Comparison of ENCODE assay signal across 1 cellular context in the genomic region with DNA sequence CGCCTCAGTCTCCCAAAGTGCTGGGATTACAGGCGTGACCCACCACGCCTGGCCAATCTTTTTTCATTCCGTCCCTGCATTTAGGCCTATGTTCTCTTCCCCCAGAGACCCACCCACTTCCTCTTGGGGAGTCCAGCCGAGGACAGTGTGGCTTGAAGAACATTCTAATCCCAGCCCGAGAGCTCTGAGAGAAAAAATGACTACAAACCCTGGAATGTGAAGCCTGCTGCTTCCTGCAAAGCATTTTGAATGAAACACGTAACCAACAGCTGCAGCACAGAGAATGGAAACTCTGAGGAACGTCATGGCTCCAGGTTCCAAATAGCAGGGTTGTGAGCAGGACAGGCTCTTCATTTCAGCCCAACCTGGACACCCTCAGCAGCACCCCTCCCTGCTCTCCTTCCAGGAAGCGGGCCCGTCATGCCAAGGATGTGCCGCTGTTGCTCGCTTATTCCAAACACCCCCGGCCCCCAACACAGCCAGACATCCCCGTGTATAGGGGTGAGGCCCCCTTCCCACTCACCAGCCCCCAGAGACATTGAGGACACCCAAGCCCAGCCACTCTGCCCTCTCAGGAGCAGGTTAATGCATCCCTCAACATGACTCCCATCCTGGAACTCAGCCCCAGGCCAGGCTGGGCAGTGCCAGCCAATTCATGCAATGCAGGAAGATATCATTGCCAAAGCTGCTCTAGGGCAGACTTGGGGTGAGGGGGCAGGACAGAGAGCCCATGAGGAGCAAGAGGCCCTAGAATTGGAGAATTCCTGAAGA.
A peak's percentile ranks its signal among the peaks of the same experiment; 100 is the strongest.
TF ChIP-seq lines count a peak whose summit lies in the region.

No MANE protein-coding gene starts in this region.

TF ChIP-seq in HepG2, 621 proteins besides CTCF, POLR2A, EP300 and RAD21 (continued from another document):
- TF ChIP-seq, protein P1, sequence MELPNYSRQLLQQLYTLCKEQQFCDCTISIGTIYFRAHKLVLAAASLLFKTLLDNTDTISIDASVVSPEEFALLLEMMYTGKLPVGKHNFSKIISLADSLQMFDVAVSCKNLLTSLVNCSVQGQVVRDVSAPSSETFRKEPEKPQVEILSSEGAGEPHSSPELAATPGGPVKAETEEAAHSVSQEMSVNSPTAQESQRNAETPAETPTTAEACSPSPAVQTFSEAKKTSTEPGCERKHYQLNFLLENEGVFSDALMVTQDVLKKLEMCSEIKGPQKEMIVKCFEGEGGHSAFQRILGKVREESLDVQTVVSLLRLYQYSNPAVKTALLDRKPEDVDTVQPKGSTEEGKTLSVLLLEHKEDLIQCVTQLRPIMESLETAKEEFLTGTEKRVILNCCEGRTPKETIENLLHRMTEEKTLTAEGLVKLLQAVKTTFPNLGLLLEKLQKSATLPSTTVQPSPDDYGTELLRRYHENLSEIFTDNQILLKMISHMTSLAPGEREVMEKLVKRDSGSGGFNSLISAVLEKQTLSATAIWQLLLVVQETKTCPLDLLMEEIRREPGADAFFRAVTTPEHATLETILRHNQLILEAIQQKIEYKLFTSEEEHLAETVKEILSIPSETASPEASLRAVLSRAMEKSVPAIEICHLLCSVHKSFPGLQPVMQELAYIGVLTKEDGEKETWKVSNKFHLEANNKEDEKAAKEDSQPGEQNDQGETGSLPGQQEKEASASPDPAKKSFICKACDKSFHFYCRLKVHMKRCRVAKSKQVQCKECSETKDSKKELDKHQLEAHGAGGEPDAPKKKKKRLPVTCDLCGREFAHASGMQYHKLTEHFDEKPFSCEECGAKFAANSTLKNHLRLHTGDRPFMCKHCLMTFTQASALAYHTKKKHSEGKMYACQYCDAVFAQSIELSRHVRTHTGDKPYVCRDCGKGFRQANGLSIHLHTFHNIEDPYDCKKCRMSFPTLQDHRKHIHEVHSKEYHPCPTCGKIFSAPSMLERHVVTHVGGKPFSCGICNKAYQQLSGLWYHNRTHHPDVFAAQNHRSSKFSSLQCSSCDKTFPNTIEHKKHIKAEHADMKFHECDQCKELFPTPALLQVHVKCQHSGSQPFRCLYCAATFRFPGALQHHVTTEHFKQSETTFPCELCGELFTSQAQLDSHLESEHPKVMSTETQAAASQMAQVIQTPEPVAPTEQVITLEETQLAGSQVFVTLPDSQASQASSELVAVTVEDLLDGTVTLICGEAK (IDR thresholded peaks at IDR 0.05) = no peak
- TF ChIP-seq, protein P1 (CRISPR knock-in tag; IDR thresholded peaks at IDR 0.05) = no peak
- TF ChIP-seq TEAD3 (CRISPR knock-in tag; optimal IDR thresholded peaks at IDR 0.05; ENCODE audit: borderline replicate concordance) (peak; percentile 80), CHD2 (IDR thresholded peaks at IDR 0.05; ENCODE audit: low read depth, low read length) (no peak), ADNP (CRISPR knock-in tag; IDR thresholded peaks at IDR 0.05) (no peak)
